22 cellular contexts compared by ENCODE assay signal in the genomic region with DNA sequence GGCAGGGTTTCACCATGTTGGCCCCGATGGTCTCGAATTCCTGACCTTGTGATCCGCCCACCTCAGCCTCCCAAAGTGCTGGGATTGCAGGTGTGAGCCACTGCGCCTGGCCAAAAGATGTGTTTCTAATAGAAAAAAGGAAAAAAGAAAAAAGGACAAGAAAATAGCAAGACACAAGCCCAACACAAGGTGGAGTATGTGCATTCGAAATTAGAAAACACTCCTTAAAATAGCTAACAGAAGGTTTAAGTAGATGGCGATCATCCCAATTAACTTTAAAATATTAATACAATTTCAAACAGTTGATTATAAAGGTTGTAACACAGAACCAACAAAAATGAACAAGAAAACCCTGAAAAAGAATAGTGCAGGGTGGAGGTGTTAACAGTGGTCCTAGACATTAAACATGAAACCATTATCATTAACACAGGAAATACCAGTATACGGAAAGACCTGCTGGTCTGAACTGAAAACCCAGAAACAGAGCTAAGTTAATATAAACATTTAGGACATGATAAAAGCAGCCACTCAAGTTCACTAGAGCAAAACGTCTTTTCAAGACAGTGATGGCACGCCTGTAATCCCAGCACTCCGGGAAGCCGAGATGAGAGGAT. TPM values are rescaled to one million over a fixed set of nuclear protein-coding genes. Genes with fewer than 3 reads are reported as not detected.
DNase-seq lines count a peak whose midpoint lies in the region; ATAC-seq, FAIRE-seq and TF ChIP-seq lines count a peak whose summit lies in the region.
"Had no signal": no experiment of that assay in that cellular context is flagged by ENCODE, and none has a peak within 500 bp of the region (broad histone marks: within the 10 kb centered on the region; RNA-seq: fewer than 3 reads in every experiment).

No MANE protein-coding gene starts in this region.

- no peak for TF ChIP-seq POLR2A in A549 (IDR thresholded peaks at IDR 0.05; ENCODE audit: low read length)

- no peaks in the 10 kb centered on the region for H3K4me1 ChIP-seq in A549
- H3K4me1 ChIP-seq: SJCRH30, transverse colon had no signal

- no peak for FAIRE-seq in A549 (lab: Jason Lieb, UNC)
- FAIRE-seq: GM19239 had no signal

- no peaks in the 10 kb centered on the region for H3K27me3 ChIP-seq in GM06990 (replicated peaks; ENCODE audit: control insufficient read depth, insufficient read depth, low read length)
- H3K27me3 ChIP-seq: SJCRH30, transverse colon had no signal

- CTCF ChIA-PET in A549 (lab: Yijun Ruan, JAX), result interaction anchor here (0.6 to 1.8 kb wide), 4 partner anchors 13 to 58 kb away, joined by 3 to 5 read pairs (median 3); a partner anchor contains a TSS

- peaks cover 48% of the 10 kb centered on the region for H3K36me3 Mint-ChIP-seq in chondrocyte (ENCODE audit: low read depth)

- H3K36me3 ChIP-seq in GM06990 (ENCODE audit: control insufficient read depth, insufficient read depth, low read length), result peaks cover 55% of the 10 kb centered on the region

- no peak overlapping the region for H3K4me3 ChIP-seq in A549
- no peak overlapping the region for H3K4me3 ChIP-seq in GM06990 (replicated peaks; ENCODE audit: low read depth, low read length)
- H3K4me3 ChIP-seq: SJCRH30, transverse colon had no signal

- peak in 1 of 2 experiments; percentile 24; a peak in 1 of 5 replicates for TF ChIP-seq RAD21 in A549 (conservative IDR thresholded peaks at IDR 0.05 in 1 of 2, IDR thresholded peaks at IDR 0.05 in 1 of 2)

- TF ChIP-seq CTCF in A549 (IDR thresholded peaks at IDR 0.05) (peak; percentile 24; the same call in 2 of the 3 replicates), GM06990 (IDR thresholded peaks at IDR 0.05; ENCODE audit: insufficient read depth, low read length, poor library complexity, severe bottlenecking) (peak; percentile 10), chondrocyte (IDR thresholded peaks at IDR 0.05) (peak; percentile 55)

- no peaks in the 10 kb centered on the region for H3K9me3 ChIP-seq in A549
- H3K9me3 ChIP-seq: SJCRH30, transverse colon had no signal

- DNase-seq in A549 (ENCODE audit: low read depth in 1 of 2, low spot score in 1 of 2), result no peak
- no peak for DNase-seq in GM06990 (ENCODE audit: extremely low read depth, insufficient read length)
- no peak for DNase-seq in chondrocyte (ENCODE audit: low spot score)
- DNase-seq in mesenteric fat pad (ENCODE audit: low spot score), result peak; percentile 22
- DNase-seq: activated CD4-positive, CD25-positive, alpha-beta regulatory T cell; activated gamma-delta T cell; amniotic stem cell; caudate nucleus; effector memory CD4-positive, alpha-beta T cell; kidney glomerular epithelial cell; NCI-H1417; NCI-H69; retina; SJCRH30; stimulated activated naive CD4-positive, alpha-beta T cell; T-helper 17 cell; transverse colon had no signal

- no peaks in the 10 kb centered on the region for H3K27me3 Mint-ChIP-seq in chondrocyte (ENCODE audit: low read depth)
- H3K27me3 Mint-ChIP-seq: T-helper 17 cell had no signal

- H3K4me2 ChIP-seq in A549, result no peak overlapping the region

- H3K27ac Mint-ChIP-seq in chondrocyte (ENCODE audit: unreplicated experiment), result peak overlapping the region; percentile 19
- H3K27ac Mint-ChIP-seq: T-helper 17 cell had no signal

- peaks cover 16% of the 10 kb centered on the region for H3K4me1 Mint-ChIP-seq in chondrocyte (ENCODE audit: low read depth)

- POLR2A ChIA-PET in A549 (lab: Yijun Ruan, JAX), result interaction anchor here (1.5 kb wide), 1 partner anchor 57 kb away, joined by 4 read pairs; no protein-coding TSS in a partner anchor

- no peaks in the 10 kb centered on the region for H3K9me3 Mint-ChIP-seq in chondrocyte (ENCODE audit: low read depth)

- no peak for TF ChIP-seq EP300 in A549 (IDR thresholded peaks at IDR 0.05)

- H3K4me3 Mint-ChIP-seq in chondrocyte (ENCODE audit: unreplicated experiment), result no peak overlapping the region
- H3K4me3 Mint-ChIP-seq: T-helper 17 cell had no signal

- no peak overlapping the region for H3K27ac ChIP-seq in A549
- H3K27ac ChIP-seq: SJCRH30, transverse colon had no signal

- no peak for ATAC-seq in A549
- ATAC-seq in GM21576 (IDR thresholded peaks at IDR 0.05; ENCODE audit: unreplicated experiment), result no peak
- ATAC-seq in HG03520 (IDR thresholded peaks at IDR 0.05; ENCODE audit: unreplicated experiment), result no peak
- ATAC-seq in GM21723 (IDR thresholded peaks at IDR 0.05; ENCODE audit: unreplicated experiment), result no peak
- ATAC-seq in HG03175 (IDR thresholded peaks at IDR 0.05; ENCODE audit: unreplicated experiment), result no peak
- ATAC-seq: T-helper 17 cell had no signal

- WGBS in A549 (ENCODE audit: missing lambda C conversion rate), result 84% methylated on average over 11 of the region's 11 CpGs

TF ChIP-seq in A549, 52 proteins besides CTCF, POLR2A, EP300 and RAD21:
- TF ChIP-seq TFCP2L1 (CRISPR knock-in tag; IDR thresholded peaks at IDR 0.05) (no peak), ZNF302 (CRISPR knock-in tag; IDR thresholded peaks at IDR 0.05) (no peak), BHLHE40 (IDR thresholded peaks at IDR 0.05; ENCODE audit: low read depth, low read length) (no peak)
- TF ChIP-seq, protein P1, sequence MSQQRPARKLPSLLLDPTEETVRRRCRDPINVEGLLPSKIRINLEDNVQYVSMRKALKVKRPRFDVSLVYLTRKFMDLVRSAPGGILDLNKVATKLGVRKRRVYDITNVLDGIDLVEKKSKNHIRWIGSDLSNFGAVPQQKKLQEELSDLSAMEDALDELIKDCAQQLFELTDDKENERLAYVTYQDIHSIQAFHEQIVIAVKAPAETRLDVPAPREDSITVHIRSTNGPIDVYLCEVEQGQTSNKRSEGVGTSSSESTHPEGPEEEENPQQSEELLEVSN (IDR thresholded peaks at IDR 0.05; ENCODE audit: borderline replicate concordance, low read depth), result no peak

RNA-seq across cellular contexts. Expression of a gene that starts 57.9 kb away (rescaled TPM):
- 292 and 330 TPM in 2 replicates for polyA plus RNA-seq in A549 (2011; rRNA removed)
- polyA plus RNA-seq in A549 (2012; cell fraction: cytosol; rRNA removed), result 204 and 209 TPM in 2 replicates
- 276 and 324 TPM in 2 replicates for polyA plus RNA-seq in A549 (2012; cell fraction: nucleus; rRNA removed)
- 237 to 256 TPM (median 248 TPM) in 3 replicates for polyA plus RNA-seq in A549 (2017; fragmentation: RNase III; extraction: RNeasy Plus Mini Kit Qiagen cat#74134 plus additional on column Dnase treatment)
- 657 and 686 TPM in 2 replicates for polyA minus RNA-seq in A549 (2011; rRNA and poly(A)+ RNA removed)
- 979 to 1,131 TPM (median 989 TPM) in 3 replicates for total RNA-seq in chondrocyte
- 492 TPM for total RNA-seq in mesenteric fat pad

RNA-seq across cellular contexts. Expression of a gene that starts 58.2 kb away (rescaled TPM):
- polyA plus RNA-seq in A549 (2011; rRNA removed) (660 and 762 TPM in 2 replicates), A549 (2017; fragmentation: RNase III; extraction: RNeasy Plus Mini Kit Qiagen cat#74134 plus additional on column Dnase treatment) (341 to 359 TPM (median 358 TPM) in 3 replicates)
- polyA plus RNA-seq in A549 (2012; cell fraction: cytosol; rRNA removed), result 183 and 200 TPM in 2 replicates
- polyA plus RNA-seq in A549 (2012; cell fraction: nucleus; rRNA removed), result 107 and 190 TPM in 2 replicates
- polyA minus RNA-seq in A549 (2011; rRNA and poly(A)+ RNA removed), result 343 and 364 TPM in 2 replicates
- total RNA-seq in chondrocyte (447 to 542 TPM (median 465 TPM) in 3 replicates), mesenteric fat pad (403 TPM)
